ENCODE assay signal across 8 cellular contexts in the genomic region with DNA sequence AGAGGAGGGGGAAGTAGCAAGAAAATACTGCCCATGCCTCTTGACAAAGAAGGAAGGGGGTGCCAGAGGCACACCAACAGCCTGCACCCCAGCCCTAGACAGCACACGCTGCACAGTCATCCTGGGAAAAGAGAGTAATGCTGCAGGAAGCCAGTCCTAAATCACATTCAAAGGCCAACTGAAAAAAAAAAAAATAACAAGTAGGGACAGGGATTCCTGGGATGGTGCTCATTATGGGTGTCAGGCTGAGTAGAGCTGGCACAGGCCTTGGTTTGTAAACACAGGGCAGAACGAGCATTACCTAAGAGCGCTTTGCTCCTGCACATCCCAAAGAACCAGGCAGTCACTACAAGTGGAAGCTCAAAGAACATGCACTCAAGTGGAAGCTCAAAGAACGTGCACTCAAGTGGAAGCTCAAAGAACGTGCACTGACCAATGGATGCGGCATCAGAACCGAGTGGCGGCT. TPM values are rescaled to one million over a fixed set of nuclear protein-coding genes. Genes with fewer than 3 reads are reported as not detected.
DNase-seq lines count a peak whose midpoint lies in the region; ATAC-seq and TF ChIP-seq lines count a peak whose summit lies in the region.

No MANE protein-coding gene starts in this region.

- peak overlapping the region; percentile 58 for H3K4me3 Mint-ChIP-seq in dendritic cell treated with granulocyte-macrophage colony-stimulating factor and Interleukin-4, amounts not matched to agents 40 ng/mL and 50 ng/mL, for 4 days

- H3K18ac ChIP-seq in neuronal stem cell (ENCODE audit: low read length), result no peak overlapping the region

- no peaks in the 10 kb centered on the region for H3K27me3 Mint-ChIP-seq in dendritic cell treated with granulocyte-macrophage colony-stimulating factor and Interleukin-4, amounts not matched to agents 40 ng/mL and 50 ng/mL, for 4 days

- H2BK15ac ChIP-seq in neuronal stem cell (ENCODE audit: low read length), result no peak overlapping the region

- H3K36me3 ChIP-seq in DOHH2 (ENCODE audit: control insufficient read depth, low read length) (peaks cover 51% of the 10 kb centered on the region), neutrophil (no peaks in the 10 kb centered on the region), neuronal stem cell (replicated peaks in 1 of 2; ENCODE audit: control insufficient read depth in 2 of 2, insufficient read depth in 2 of 2, low read length in 2 of 2) (peaks cover 0 to 20% of the 10 kb centered on the region in 2 donors)

- no peak overlapping the region for H3K23ac ChIP-seq in neuronal stem cell (ENCODE audit: low read depth, low read length, poor library complexity)

- H3K4ac ChIP-seq in neuronal stem cell (ENCODE audit: low read length), result no peak overlapping the region

- TF ChIP-seq CTCF in DOHH2 (IDR thresholded peaks at IDR 0.05; ENCODE audit: low read depth, low read length, poor library complexity, severe bottlenecking) (no peak), neutrophil (IDR thresholded peaks at IDR 0.05) (no peak)

- H3K27me3 ChIP-seq in DOHH2 (ENCODE audit: control insufficient read depth, low read length) (no peaks in the 10 kb centered on the region), neutrophil (no peaks in the 10 kb centered on the region), neuronal stem cell (ENCODE audit: control insufficient read depth in 3 of 3, insufficient read depth in 3 of 3, low read depth in 1 of 3, low read length in 3 of 3) (no peaks in the 10 kb centered on the region)

- H2BK5ac ChIP-seq in neuronal stem cell (ENCODE audit: low read length), result no peak overlapping the region

- no peaks in the 10 kb centered on the region for H3K79me1 ChIP-seq in neuronal stem cell (ENCODE audit: low read depth, low read length)

- H3K27ac ChIP-seq in DOHH2 (ENCODE audit: low read depth, low read length) (peak overlapping the region; percentile 96), neutrophil (peak overlapping the region; percentile 79), neuronal stem cell (replicated peaks; ENCODE audit: low read length) (no peak overlapping the region)

- H3F3A ChIP-seq in DOHH2 (ENCODE audit: control insufficient read depth, insufficient read depth), result peaks cover 71% of the 10 kb centered on the region

- no peak overlapping the region for H4K8ac ChIP-seq in neuronal stem cell (ENCODE audit: low read depth, low read length)

- no peak overlapping the region for H2AFZ ChIP-seq in neuronal stem cell (ENCODE audit: low read length)

- ATAC-seq in HG02623 (IDR thresholded peaks at IDR 0.05; ENCODE audit: unreplicated experiment), result no peak

- H4K91ac ChIP-seq in neuronal stem cell (ENCODE audit: low read depth, low read length, poor library complexity), result no peak overlapping the region

- H3K4me2 ChIP-seq in DOHH2 (ENCODE audit: low read length), result peak overlapping the region; percentile 77
- H3K4me2 ChIP-seq in neuronal stem cell (ENCODE audit: insufficient read depth, low read length, poor library complexity, severe bottlenecking), result no peak overlapping the region

- H3K4me3 ChIP-seq in DOHH2 (ENCODE audit: low read length) (peak overlapping the region; percentile 54), neutrophil (ENCODE audit: low read depth in 1 of 2, low read length in 1 of 2) (peak overlapping the region in 1 of 2 experiments; percentile 46), neuronal stem cell (ENCODE audit: low read length in 2 of 2) (peak overlapping the region in 1 of 2 donors; percentile 9)

- H2BK120ac ChIP-seq in neuronal stem cell (ENCODE audit: low read depth, low read length), result no peak overlapping the region

- H3K9me3 Mint-ChIP-seq in dendritic cell treated with granulocyte-macrophage colony-stimulating factor and Interleukin-4, amounts not matched to agents 40 ng/mL and 50 ng/mL, for 4 days, result no peaks in the 10 kb centered on the region

- H3K9me3 ChIP-seq in DOHH2 (ENCODE audit: control insufficient read depth, insufficient read depth, low read length) (no peaks in the 10 kb centered on the region), neutrophil (no peaks in the 10 kb centered on the region), neuronal stem cell (replicated peaks in 1 of 2; ENCODE audit: control insufficient read depth in 2 of 2, insufficient read depth in 1 of 2, low read depth in 1 of 2, low read length in 2 of 2) (no peaks in the 10 kb centered on the region)

- peaks cover 91% of the 10 kb centered on the region for H3K4me1 Mint-ChIP-seq in dendritic cell treated with granulocyte-macrophage colony-stimulating factor and Interleukin-4, amounts not matched to agents 40 ng/mL and 50 ng/mL, for 4 days (ENCODE audit: low read depth)

- no peak overlapping the region for H3K9ac ChIP-seq in neuronal stem cell (ENCODE audit: low read depth, low read length, poor library complexity)

- no peaks in the 10 kb centered on the region for H4K20me1 ChIP-seq in DOHH2 (ENCODE audit: control insufficient read depth, insufficient read depth, low read depth, low read length)

- H3K79me2 ChIP-seq in DOHH2 (ENCODE audit: control insufficient read depth, low read length), result peaks cover 71% of the 10 kb centered on the region

- H3K14ac ChIP-seq in neuronal stem cell (ENCODE audit: low read length), result no peak overlapping the region

- no peaks in the 10 kb centered on the region for H3K9me2 ChIP-seq in DOHH2 (replicated peaks; ENCODE audit: control insufficient read depth, low read length)

- H2BK12ac ChIP-seq in neuronal stem cell (ENCODE audit: low read length), result no peak overlapping the region

- H3K4me1 ChIP-seq in DOHH2 (ENCODE audit: control insufficient read depth, low read length) (peaks cover 97% of the 10 kb centered on the region), neutrophil (ENCODE audit: control insufficient read depth in 1 of 2, insufficient read depth in 1 of 2, low read depth in 1 of 2, low read length in 1 of 2) (peaks cover 61 to 82% of the 10 kb centered on the region in 2 experiments), neuronal stem cell (ENCODE audit: control insufficient read depth in 2 of 2, insufficient read depth in 1 of 2, low read depth in 1 of 2, low read length in 2 of 2) (peaks cover 19 to 31% of the 10 kb centered on the region in 2 donors)

- intact Hi-C loops in dendritic cell treated with granulocyte-macrophage colony-stimulating factor and Interleukin-4, amounts not matched to agents 40 ng/mL and 50 ng/mL, for 4 days (cut with micrococcal nuclease), result loop anchor here (10.0 kb wide), 1 partner anchor 57 kb away; no protein-coding TSS in a partner anchor

- no peak overlapping the region for H2AK5ac ChIP-seq in neuronal stem cell (ENCODE audit: low read depth, low read length)

- no CpG with 5 or more reads among the region's 8 CpGs for WGBS in neuronal stem cell (ENCODE audit: extremely low coverage in 2 of 2, insufficient read length in 2 of 2, insufficient replicate concordance in 1 of 2), 2 donors

- DNase-seq in NCI-H187 (lab: John Stamatoyannopoulos, UW) (peak; percentile 10 to 24), HuH-7.5 (ENCODE audit: low spot score) (no peak), OCI-M1 (lab: John Stamatoyannopoulos, UW) (no peak), neuronal stem cell (ENCODE audit: low spot score) (no peak)

- peak overlapping the region; percentile 87 for H3K27ac Mint-ChIP-seq in dendritic cell treated with granulocyte-macrophage colony-stimulating factor and Interleukin-4, amounts not matched to agents 40 ng/mL and 50 ng/mL, for 4 days

- H3K36me3 Mint-ChIP-seq in dendritic cell treated with granulocyte-macrophage colony-stimulating factor and Interleukin-4, amounts not matched to agents 40 ng/mL and 50 ng/mL, for 4 days (ENCODE audit: low read depth), result peaks cover 64% of the 10 kb centered on the region

RNA-seq across cellular contexts. Expression of gene RAPGEF1, which starts 7.8 kb away (rescaled TPM):
- polyA plus RNA-seq in neuronal stem cell (2013, experiment 1 of 2), result 34.5 TPM
- 33.7 TPM for polyA plus RNA-seq in neuronal stem cell (2013, experiment 2 of 2)

Comparison
In these comparisons a context has a peak if more than half of its experiments do, and no peak if none do; other contexts are left out.
1. DNase-seq: peak in NCI-H187 (2 of 2); none in HuH-7.5 (single experiment), OCI-M1 (single experiment) and neuronal stem cell (single experiment).